ENCODE assay signal across 1 cellular context in genomic region chr4:40038972-40039371, GRCh38.
TF ChIP-seq lines count a peak whose summit lies in the region.

No MANE protein-coding gene starts in this region.

TF ChIP-seq in IMR-90, 13 proteins besides CTCF, POLR2A, EP300 and RAD21:
- TF ChIP-seq SMC3 (IDR thresholded peaks at IDR 0.05; ENCODE audit: low read depth, low read length) (no peak), NFE2L2 (IDR thresholded peaks at IDR 0.05; ENCODE audit: low read depth, low read length) (no peak), MXI1 (IDR thresholded peaks at IDR 0.05; ENCODE audit: borderline replicate concordance, low read depth, low read length) (no peak), BHLHE40 (IDR thresholded peaks at IDR 0.05; ENCODE audit: low read depth, low read length) (no peak), USF2 (IDR thresholded peaks at IDR 0.05; ENCODE audit: low read depth, low read length) (no peak), CEBPB (IDR thresholded peaks at IDR 0.05; ENCODE audit: low read depth, low read length) (no peak), FOS (IDR thresholded peaks at IDR 0.05; ENCODE audit: low read depth, low read length) (no peak), RCOR1 (IDR thresholded peaks at IDR 0.05; ENCODE audit: insufficient replicate concordance, low read length) (no peak), ELK1 (IDR thresholded peaks at IDR 0.05; ENCODE audit: borderline replicate concordance, low read depth, low read length) (no peak), CHD1 (IDR thresholded peaks at IDR 0.05; ENCODE audit: low read depth, low read length) (no peak), RFX5 (IDR thresholded peaks at IDR 0.05; ENCODE audit: low read depth, low read length) (no peak), MAFK (IDR thresholded peaks at IDR 0.05; ENCODE audit: low read depth, low read length) (no peak), MAZ (IDR thresholded peaks at IDR 0.05; ENCODE audit: borderline replicate concordance, low read depth, low read length) (no peak)
